Comparison of ENCODE assay signal across 9 cellular contexts in genomic region chr11:65616575-65617001, GRCh38. TPM values are rescaled to one million over a fixed set of nuclear protein-coding genes. Genes with fewer than 3 reads are reported as not detected.
DNase-seq lines count a peak whose midpoint lies in the region.
"Had no signal": no experiment of that assay in that cellular context is flagged by ENCODE, and none has a peak within 500 bp of the region (broad histone marks: within the 10 kb centered on the region; RNA-seq: fewer than 3 reads in every experiment).

No MANE protein-coding gene starts in this region.

- peaks cover 25% of the 10 kb centered on the region for H3K36me3 Mint-ChIP-seq in activated naive CD4-positive, alpha-beta T cell treated with anti-CD3 and anti-CD28 coated beads for 36 hours (ENCODE audit: low read depth)
- H3K36me3 Mint-ChIP-seq in stimulated activated naive CD8-positive, alpha-beta T cell treated with anti-CD3 and anti-CD28 coated beads, Interleukin-15, Interleukin-2, amounts not matched to agents 100 ng/mL and 50 ng/mL, for 24 hours (ENCODE audit: low read depth) = peaks cover 42% of the 10 kb centered on the region

- H3K4me1 ChIP-seq in HUES48 (ENCODE audit: control insufficient read depth, insufficient read depth, low read length) = no peaks in the 10 kb centered on the region; the same call in 1 of the 2 replicates
- peaks cover 5% of the 10 kb centered on the region; the same call in 1 of the 2 replicates for H3K4me1 ChIP-seq in iPS-20b (ENCODE audit: insufficient read depth, low read length)

- peak overlapping the region; percentile 89 for H3K4me3 Mint-ChIP-seq in activated naive CD4-positive, alpha-beta T cell treated with anti-CD3 and anti-CD28 coated beads for 36 hours
- peak overlapping the region; percentile 97 for H3K4me3 Mint-ChIP-seq in stimulated activated naive CD8-positive, alpha-beta T cell treated with anti-CD3 and anti-CD28 coated beads, Interleukin-15, Interleukin-2, amounts not matched to agents 100 ng/mL and 50 ng/mL, for 24 hours

- H3K4me3 ChIP-seq in HUES48 (ENCODE audit: low read depth, low read length) = peak overlapping the region; percentile 88
- H3K4me3 ChIP-seq in iPS-20b (ENCODE audit: low read length) = peak overlapping the region; percentile 86

- peaks cover 42% of the 10 kb centered on the region for H3K4me1 Mint-ChIP-seq in activated naive CD4-positive, alpha-beta T cell treated with anti-CD3 and anti-CD28 coated beads for 36 hours (ENCODE audit: low read depth)
- peaks cover 40% of the 10 kb centered on the region for H3K4me1 Mint-ChIP-seq in stimulated activated naive CD8-positive, alpha-beta T cell treated with anti-CD3 and anti-CD28 coated beads, Interleukin-15, Interleukin-2, amounts not matched to agents 100 ng/mL and 50 ng/mL, for 24 hours (ENCODE audit: low read depth)

- intact Hi-C loops in activated naive CD4-positive, alpha-beta T cell treated with anti-CD3 and anti-CD28 coated beads for 36 hours (cut with micrococcal nuclease) = no loop called here

- H3K27ac Mint-ChIP-seq in activated naive CD4-positive, alpha-beta T cell treated with anti-CD3 and anti-CD28 coated beads for 36 hours = peak overlapping the region; percentile 87
- peak overlapping the region; percentile 96 for H3K27ac Mint-ChIP-seq in stimulated activated naive CD8-positive, alpha-beta T cell treated with anti-CD3 and anti-CD28 coated beads, Interleukin-15, Interleukin-2, amounts not matched to agents 100 ng/mL and 50 ng/mL, for 24 hours

- H3K9me3 Mint-ChIP-seq in activated naive CD4-positive, alpha-beta T cell treated with anti-CD3 and anti-CD28 coated beads for 36 hours = no peaks in the 10 kb centered on the region
- H3K9me3 Mint-ChIP-seq in stimulated activated naive CD8-positive, alpha-beta T cell treated with anti-CD3 and anti-CD28 coated beads, Interleukin-15, Interleukin-2, amounts not matched to agents 100 ng/mL and 50 ng/mL, for 24 hours = no peaks in the 10 kb centered on the region

- no peaks in the 10 kb centered on the region for H3K9me3 ChIP-seq in HUES48 (ENCODE audit: control insufficient read depth, insufficient read depth, low read length)
- H3K9me3 ChIP-seq in iPS-20b (ENCODE audit: insufficient read depth, low read depth, low read length) = no peaks in the 10 kb centered on the region

- CTCF ChIA-PET in activated naive CD4-positive, alpha-beta T cell treated with anti-CD3 and anti-CD28 coated beads for 36 hours (lab: Charles Lee) = interaction anchor here (0.7 to 1.1 kb wide), 4 partner anchors 9 to 203 kb away, joined by 3 to 4 read pairs (median 3); no protein-coding TSS in a partner anchor

- H3K27ac ChIP-seq in HUES48 (ENCODE audit: low read depth, low read length) = no peak overlapping the region
- H3K27ac ChIP-seq in iPS-20b (ENCODE audit: low read length) = no peak overlapping the region

- DNase-seq in activated naive CD4-positive, alpha-beta T cell treated with anti-CD3 and anti-CD28 coated beads for 36 hours = peak; percentile 50
- no peak for DNase-seq in central memory CD4-positive, alpha-beta T cell
- DNase-seq in NCI-H1436 treated with DMSO at 0.1 percent for 48 hours (lab: John Stamatoyannopoulos, UW) = no peak
- DNase-seq in stimulated activated CD4-positive, alpha-beta T cell treated with anti-CD3 and anti-CD28 coated beads, Interleukin-2, amount 100 ng/mL, for 48 hours = no peak
- DNase-seq in amniotic stem cell (lab: John Stamatoyannopoulos, UW) = no peak

- H3K9ac ChIP-seq in HUES48 (ENCODE audit: low read depth, low read length) = 0 out of 2 replicates have a peak overlapping the region, but pooled peaks have one; percentile 4
- H3K9ac ChIP-seq in iPS-20b (ENCODE audit: low read depth, low read length) = peak overlapping the region; percentile 77

- no peaks in the 10 kb centered on the region for H3K27me3 Mint-ChIP-seq in activated naive CD4-positive, alpha-beta T cell treated with anti-CD3 and anti-CD28 coated beads for 36 hours (ENCODE audit: low read depth)
- no peaks in the 10 kb centered on the region for H3K27me3 Mint-ChIP-seq in stimulated activated naive CD8-positive, alpha-beta T cell treated with anti-CD3 and anti-CD28 coated beads, Interleukin-15, Interleukin-2, amounts not matched to agents 100 ng/mL and 50 ng/mL, for 24 hours

- H3K36me3 ChIP-seq in HUES48 (ENCODE audit: control insufficient read depth, insufficient read depth, low read length) = peaks cover 55% of the 10 kb centered on the region
- peaks cover 50% of the 10 kb centered on the region for H3K36me3 ChIP-seq in iPS-20b (ENCODE audit: insufficient read depth, low read depth, low read length)

- H3K27me3 ChIP-seq in HUES48 (ENCODE audit: control insufficient read depth, insufficient read depth, low read length) = no peaks in the 10 kb centered on the region
- H3K27me3 ChIP-seq in iPS-20b (ENCODE audit: insufficient read depth, low read length) = no peaks in the 10 kb centered on the region

RNA-seq across cellular contexts. Expression of gene PCNX3, which starts 1.0 kb away (rescaled TPM):
- 10 to 100 TPM; 21.6 to 24.7 TPM for total RNA-seq in activated naive CD4-positive, alpha-beta T cell treated with anti-CD3 and anti-CD28 coated beads for 36 hours

RNA-seq across cellular contexts. Expression of gene MAP3K11, which starts 2.6 kb away (rescaled TPM):
- 10 to 100 TPM; 28.9 to 32.7 TPM for total RNA-seq in activated naive CD4-positive, alpha-beta T cell treated with anti-CD3 and anti-CD28 coated beads for 36 hours

RNA-seq across cellular contexts. Expression of gene KCNK7, which starts 21.0 kb away (rescaled TPM):
- total RNA-seq in activated naive CD4-positive, alpha-beta T cell treated with anti-CD3 and anti-CD28 coated beads for 36 hours = under 1 TPM in 1 of 2 experiments, not detected in 1; 0.35 TPM
- total RNA-seq: temporal lobe had no signal

RNA-seq across cellular contexts. Expression of gene SIPA1, which starts 21.3 kb away (rescaled TPM):
- total RNA-seq in activated naive CD4-positive, alpha-beta T cell treated with anti-CD3 and anti-CD28 coated beads for 36 hours = 100 to 1,000 TPM; 146 to 150 TPM

RNA-seq across cellular contexts. Expression of gene EHBP1L1, which starts 40.7 kb away (rescaled TPM):
- total RNA-seq in activated naive CD4-positive, alpha-beta T cell treated with anti-CD3 and anti-CD28 coated beads for 36 hours = 10 to 100 TPM; 51.9 to 54.6 TPM
